Comparison of ENCODE assay signal across 8 cellular contexts in genomic region chr2:19987936-19988335, GRCh38. TPM values are rescaled to one million over a fixed set of nuclear protein-coding genes. Genes with fewer than 3 reads are reported as not detected.
DNase-seq lines count a peak whose midpoint lies in the region; ATAC-seq and TF ChIP-seq lines count a peak whose summit lies in the region.

No MANE protein-coding gene starts in this region.

- H3K27me3 Mint-ChIP-seq in H9 (ENCODE audit: low read depth), result no peaks in the 10 kb centered on the region

- peak; percentile 85 for ATAC-seq in GM18867 (IDR thresholded peaks at IDR 0.05; ENCODE audit: unreplicated experiment)
- ATAC-seq in HG03558 (IDR thresholded peaks at IDR 0.05; ENCODE audit: extremely low read depth, unreplicated experiment), result peak; percentile 41
- ATAC-seq in activated naive CD4-positive, alpha-beta T cell treated with anti-CD3 and anti-CD28 coated beads, Interleukin-2, amount 50 U/mL, for 72 hours, result no peak

- H3T11ph ChIP-seq in H9 (ENCODE audit: low read length), result no peak overlapping the region

- H3K36me3 ChIP-seq in mesenchymal stem cell (ENCODE audit: control insufficient read depth in 1 of 2, insufficient read depth in 2 of 2, low read depth in 1 of 2, low read length in 2 of 2), result peaks cover 5 to 21% of the 10 kb centered on the region in 2 experiments

- H3K9me3 ChIP-seq in H9 (ENCODE audit: control insufficient read depth, low read depth, low read length), result no peaks in the 10 kb centered on the region
- H3K9me3 ChIP-seq in mesenchymal stem cell (ENCODE audit: control insufficient read depth, low read length), result no peaks in the 10 kb centered on the region

- no peak overlapping the region for H3K4me3 ChIP-seq in mesenchymal stem cell (ENCODE audit: insufficient read depth in 1 of 2, low read depth in 1 of 2, low read length in 2 of 2)

- no peak overlapping the region for H3K56ac ChIP-seq in H9 (ENCODE audit: insufficient read length, low read depth, low read length)

- H4K20me1 ChIP-seq in H9 (ENCODE audit: control insufficient read depth, insufficient read depth, insufficient read length), result no peaks in the 10 kb centered on the region

- no peak for TF ChIP-seq CTCF in H9 (conservative IDR thresholded peaks at IDR 0.05)

- no peak overlapping the region for H3K27ac ChIP-seq in H9 (ENCODE audit: insufficient read length, low read depth, low read length)
- H3K27ac ChIP-seq in mesenchymal stem cell (ENCODE audit: low read length, poor library complexity, severe bottlenecking), result no peak overlapping the region

- H3K4me1 ChIP-seq in H9 (ENCODE audit: insufficient read depth, low read length) (peaks cover 4% of the 10 kb centered on the region; the same call in 1 of the 2 replicates), mesenchymal stem cell (ENCODE audit: control insufficient read depth, insufficient read depth, low read depth, low read length) (peaks cover 2% of the 10 kb centered on the region)

- H3K79me1 ChIP-seq in H9 (ENCODE audit: insufficient read depth, low read depth, low read length, poor library complexity, severe bottlenecking) (peaks cover 3% of the 10 kb centered on the region), mesenchymal stem cell (replicated peaks; ENCODE audit: low read length, poor library complexity, severe bottlenecking) (peaks cover 28% of the 10 kb centered on the region)

- no peak overlapping the region for H4K8ac ChIP-seq in H9 (replicated peaks; ENCODE audit: insufficient read length, low read depth, low read length)
- H4K8ac ChIP-seq in mesenchymal stem cell (ENCODE audit: low read length), result no peak overlapping the region

- H3K27me3 ChIP-seq in H9 (ENCODE audit: insufficient read depth, low read length) (no peaks in the 10 kb centered on the region), mesenchymal stem cell (ENCODE audit: control insufficient read depth in 1 of 2, insufficient read depth in 1 of 2, low read length in 2 of 2) (no peaks in the 10 kb centered on the region)

- no peak overlapping the region for H2BK20ac ChIP-seq in H9 (ENCODE audit: low read depth, low read length, poor library complexity, severe bottlenecking)

- no peaks in the 10 kb centered on the region for H3K9me3 Mint-ChIP-seq in H9
- H3K9me3 Mint-ChIP-seq in activated naive CD4-positive, alpha-beta T cell treated with anti-CD3 and anti-CD28 coated beads, Interleukin-2, amount 50 U/mL, for 72 hours, result no peaks in the 10 kb centered on the region

- peaks cover 10% of the 10 kb centered on the region; the same call in 1 of the 2 replicates for H3K79me2 ChIP-seq in H9 (ENCODE audit: insufficient read depth, low read length)

- peaks cover 17 to 22% (median 21%) of the 10 kb centered on the region in 3 experiments for H3K36me3 Mint-ChIP-seq in H9 (ENCODE audit: insufficient read depth in 1 of 3, low read depth in 3 of 3)
- peaks cover 11 to 17% of the 10 kb centered on the region in 2 donors for H3K36me3 Mint-ChIP-seq in activated naive CD4-positive, alpha-beta T cell treated with anti-CD3 and anti-CD28 coated beads, Interleukin-2, amount 50 U/mL, for 72 hours

- H2AFZ ChIP-seq in H9 (ENCODE audit: low read length) (no peak overlapping the region), mesenchymal stem cell (ENCODE audit: low read depth, low read length) (no peak overlapping the region)

- H3K9ac ChIP-seq in H9 (ENCODE audit: extremely low read depth, insufficient read length, low read length) (no peak overlapping the region), mesenchymal stem cell (ENCODE audit: low read length) (peak overlapping the region; percentile 94)

- H4K5ac ChIP-seq in H9 (ENCODE audit: insufficient read length, low read depth, low read length), result no peak overlapping the region

- WGBS in H9 (ENCODE audit: extremely low coverage, insufficient read length, low lambda C conversion rate), result no CpG with 5 or more reads among the region's 5 CpGs
- 100% methylated on average over 2 of the region's 5 CpGs for whole genome bisulfite sequencing in mesenchymal stem cell

- H2AK5ac ChIP-seq in H9 (ENCODE audit: insufficient read length, low read length) (no peak overlapping the region), mesenchymal stem cell (ENCODE audit: low read length, severe bottlenecking) (no peak overlapping the region)

- no peak overlapping the region for H2BK15ac ChIP-seq in H9 (ENCODE audit: low read depth, low read length)
- H2BK15ac ChIP-seq in mesenchymal stem cell (ENCODE audit: low read depth, poor library complexity, severe bottlenecking), result no peak overlapping the region

- no peak overlapping the region for H3K4me2 ChIP-seq in H9 (ENCODE audit: insufficient read depth, insufficient read length, low read length)
- no peak overlapping the region for H3K4me2 ChIP-seq in mesenchymal stem cell (ENCODE audit: low read length, poor library complexity, severe bottlenecking)

- no peak overlapping the region for H4K91ac ChIP-seq in H9 (ENCODE audit: insufficient read length, low read depth, low read length)
- no peak overlapping the region for H4K91ac ChIP-seq in mesenchymal stem cell (ENCODE audit: low read length)

- peaks cover 6% of the 10 kb centered on the region for H3K23me2 ChIP-seq in H9 (ENCODE audit: insufficient read length, low read depth, low read length, poor library complexity, severe bottlenecking)

- DNase-seq in H9 (no peak), mesenchymal stem cell (no peak), hepatic stellate cell (ENCODE audit: low spot score) (no peak), GDM1 (lab: John Stamatoyannopoulos, UW) (no peak)
- no peak for DNase-seq in NK-92 treated with Interleukin-12 subunit alpha and Interleukin-12 subunit beta, amount 100 ng/mL, for 24 hours (lab: John Stamatoyannopoulos, UW)
- no peak for DNase-seq in activated naive CD4-positive, alpha-beta T cell treated with anti-CD3 and anti-CD28 coated beads, Interleukin-2, amount 50 U/mL, for 72 hours (ENCODE audit: low spot score in 2 of 2)

- H3K23ac ChIP-seq in H9 (ENCODE audit: insufficient read length, low read depth, low read length) (no peak overlapping the region), mesenchymal stem cell (ENCODE audit: low read length in 2 of 2) (no peak overlapping the region)

- H2BK5ac ChIP-seq in H9 (ENCODE audit: insufficient read length, low read length), result no peak overlapping the region
- H2BK5ac ChIP-seq in mesenchymal stem cell (ENCODE audit: low read depth, low read length, poor library complexity, severe bottlenecking), result no peak overlapping the region

- H2BK120ac ChIP-seq in H9 (ENCODE audit: low read depth, low read length, poor library complexity, severe bottlenecking) (no peak overlapping the region), mesenchymal stem cell (ENCODE audit: low read depth, low read length) (no peak overlapping the region)

- no peak overlapping the region for H3K14ac ChIP-seq in H9 (ENCODE audit: insufficient read depth, low read length)
- no peak overlapping the region for H3K14ac ChIP-seq in mesenchymal stem cell (ENCODE audit: low read length in 2 of 2)

- H3K4ac ChIP-seq in H9 (ENCODE audit: low read depth, low read length) (no peak overlapping the region), mesenchymal stem cell (ENCODE audit: low read depth in 1 of 2, low read length in 2 of 2) (no peak overlapping the region)

- H3K27ac Mint-ChIP-seq in H9, result no peak overlapping the region
- H3K27ac Mint-ChIP-seq in activated naive CD4-positive, alpha-beta T cell treated with anti-CD3 and anti-CD28 coated beads, Interleukin-2, amount 50 U/mL, for 72 hours, result no peak overlapping the region

- peaks cover 23 to 26% of the 10 kb centered on the region in 2 experiments for H3K4me1 Mint-ChIP-seq in H9

- H2BK12ac ChIP-seq in H9 (ENCODE audit: insufficient read length, low read depth, low read length), result no peak overlapping the region
- no peak overlapping the region for H2BK12ac ChIP-seq in mesenchymal stem cell (ENCODE audit: low read length in 2 of 2)

- H3K4me3 Mint-ChIP-seq in H9, result peak overlapping the region; percentile 93 to 96; a peak in 4 of 5 replicates

- no peak overlapping the region for H3K18ac ChIP-seq in H9 (ENCODE audit: insufficient read length, low read depth, low read length)
- no peak overlapping the region for H3K18ac ChIP-seq in mesenchymal stem cell (ENCODE audit: low read depth in 1 of 2, low read length in 2 of 2)

RNA-seq across cellular contexts. Expression of gene WDR35, which starts 2.0 kb away (rescaled TPM):
- 16.2 and 16.7 TPM in 2 replicates for total RNA-seq in H9 (2021)
- polyA plus RNA-seq in mesenchymal stem cell (2013, experiment 1 of 2), result 3.7 TPM
- 3.7 TPM for polyA plus RNA-seq in mesenchymal stem cell (2013, experiment 2 of 2)
- total RNA-seq in activated naive CD4-positive, alpha-beta T cell treated with anti-CD3 and anti-CD28 coated beads, Interleukin-2, amount 50 U/mL, for 72 hours, result 1 to 10 TPM; 3.4 to 8.9 TPM

RNA-seq across cellular contexts. Expression of gene MATN3, which starts 24.5 kb away (rescaled TPM):
- total RNA-seq in H9 (2021), result 12.2 and 13.5 TPM in 2 replicates
- 7.6 TPM for polyA plus RNA-seq in mesenchymal stem cell (2013, experiment 1 of 2)
- 8.0 TPM for polyA plus RNA-seq in mesenchymal stem cell (2013, experiment 2 of 2)
- total RNA-seq in activated naive CD4-positive, alpha-beta T cell treated with anti-CD3 and anti-CD28 coated beads, Interleukin-2, amount 50 U/mL, for 72 hours, result not detected

Comparison
In these comparisons a context has a peak if more than half of its experiments do, and no peak if none do; other contexts are left out.
1. ATAC-seq: peak in GM18867 (single experiment) and HG03558 (single experiment); none in activated naive CD4-positive, alpha-beta T cell treated with anti-CD3 and anti-CD28 coated beads, Interleukin-2, amount 50 U/mL, for 72 hours (0 of 2).
2. RNA of gene MATN3, which starts 24.5 kb away (total RNA-seq): 12.2 to 13.5 TPM in H9; not detected in activated naive CD4-positive, alpha-beta T cell treated with anti-CD3 and anti-CD28 coated beads, Interleukin-2, amount 50 U/mL, for 72 hours; every median in the first group is over 10 times any median in the second.